Comparison of ENCODE assay signal across 9 cellular contexts in the genomic region with DNA sequence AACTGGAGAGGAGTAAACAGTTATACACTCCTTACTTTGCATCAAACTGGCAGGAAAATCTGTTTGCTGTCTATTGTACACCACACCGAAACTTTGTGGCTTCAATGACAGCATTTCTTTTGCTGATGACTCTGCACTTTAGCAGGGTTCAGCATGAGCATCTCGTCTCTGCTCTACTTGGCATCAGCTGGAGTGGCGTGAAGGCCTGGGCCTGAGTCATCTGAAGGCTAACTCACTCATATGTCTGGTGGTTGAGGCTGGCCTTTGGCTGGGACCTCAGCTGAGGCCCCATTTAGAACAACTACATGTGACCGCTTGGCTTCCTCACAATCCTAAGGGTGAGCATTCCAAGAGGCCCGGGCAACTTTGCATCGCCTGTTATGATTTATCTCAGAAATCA. TPM values are rescaled to one million over a fixed set of nuclear protein-coding genes. Genes with fewer than 3 reads are reported as not detected.
DNase-seq lines count a peak whose midpoint lies in the region; ATAC-seq lines count a peak whose summit lies in the region.
"Had no signal": no experiment of that assay in that cellular context is flagged by ENCODE, and none has a peak within 500 bp of the region (broad histone marks: within the 10 kb centered on the region; RNA-seq: fewer than 3 reads in every experiment).

No MANE protein-coding gene starts in this region.

- peak; percentile 76 for DNase-seq in GM04504 (ENCODE audit: low read depth)
- peak; percentile 53 for DNase-seq in MV-4-11 (lab: John Stamatoyannopoulos, UW)
- peak; percentile 92 for DNase-seq in fibroblast of gingiva (ENCODE audit: low read depth)
- DNase-seq in sciatic nerve (ENCODE audit: low spot score): no peak
- DNase-seq in stimulated activated naive CD8-positive, alpha-beta T cell treated with anti-CD3 and anti-CD28 coated beads, Interleukin-15, Interleukin-2, amounts not matched to agents 100 U/mL and 50 U/mL, for 24 hours: no peak
- no peak for DNase-seq in ureter (ENCODE audit: low spot score)
- DNase-seq: kidney, NCI-H1930 had no signal

- intact Hi-C loops in sciatic nerve (cut with DNase I): no loop called here

- ATAC-seq in sciatic nerve: peak; percentile 30
- no peak for ATAC-seq in GM18861 (IDR thresholded peaks at IDR 0.05; ENCODE audit: unreplicated experiment)
- no peak for ATAC-seq in stimulated activated naive CD8-positive, alpha-beta T cell treated with anti-CD3 and anti-CD28 coated beads, Interleukin-15, Interleukin-2, amounts not matched to agents 100 U/mL and 50 U/mL, for 24 hours

RNA-seq across cellular contexts. Expression of a gene that starts 28.7 kb away (rescaled TPM):
- total RNA-seq in sciatic nerve (1.2 TPM), ureter (1.2 TPM)

RNA-seq across cellular contexts. Expression of a gene that starts 43.1 kb away (rescaled TPM):
- total RNA-seq in sciatic nerve (28.0 TPM), ureter (52.0 TPM)

Comparison
In these comparisons a context has a peak if more than half of its experiments do, and no peak if none do; other contexts are left out.
1. DNase-seq: peak in GM04504 (single experiment), MV-4-11 (single experiment) and fibroblast of gingiva (single experiment); none in sciatic nerve (single experiment), stimulated activated naive CD8-positive, alpha-beta T cell treated with anti-CD3 and anti-CD28 coated beads, Interleukin-15, Interleukin-2, amounts not matched to agents 100 U/mL and 50 U/mL, for 24 hours (single experiment) and ureter (single experiment).